Comparison of ENCODE assay signal across 1 cellular context in genomic region chr10:128125416-128125943, GRCh38.
TF ChIP-seq lines count a peak whose summit lies in the region.

No MANE protein-coding gene starts in this region.

TF ChIP-seq in GM23338, 12 proteins besides CTCF, POLR2A, EP300 and RAD21 (continued from another document):
- TF ChIP-seq ZNF462 (CRISPR knock-in tag; IDR thresholded peaks at IDR 0.05) (no peak), EZH2phosphoT487 (IDR thresholded peaks at IDR 0.05; ENCODE audit: unreplicated experiment) (no peak), REST (IDR thresholded peaks at IDR 0.05; ENCODE audit: unreplicated experiment) (no peak), CREB1 (CRISPR knock-in tag; IDR thresholded peaks at IDR 0.05; ENCODE audit: low read depth) (no peak)
